ENCODE assay signal across 14 cellular contexts in the genomic region with DNA sequence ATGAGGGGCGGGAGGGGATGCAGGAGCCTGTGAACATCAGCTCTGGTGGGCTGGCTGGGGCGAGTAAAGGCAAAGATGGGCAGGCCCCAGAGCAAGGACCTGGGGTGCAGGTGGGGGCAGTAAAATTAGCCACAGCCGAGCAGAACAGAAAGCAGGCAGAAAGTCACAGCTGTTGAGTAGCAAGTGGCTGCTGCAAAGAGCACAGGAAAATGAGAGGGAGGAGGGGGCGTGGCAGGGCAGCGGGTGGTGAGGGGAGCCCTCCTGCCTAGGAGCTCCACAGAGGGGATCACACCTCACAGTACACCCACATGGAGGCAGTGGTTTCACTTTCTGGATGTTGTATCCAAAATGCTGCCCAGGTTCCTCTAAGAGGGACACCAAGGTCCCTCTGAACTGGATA.
DNase-seq lines count a peak whose midpoint lies in the region; ATAC-seq and TF ChIP-seq lines count a peak whose summit lies in the region.
"Had no signal": no experiment of that assay in that cellular context is flagged by ENCODE, and none has a peak within 500 bp of the region (broad histone marks: within the 10 kb centered on the region; RNA-seq: fewer than 3 reads in every experiment).

No MANE protein-coding gene starts in this region.

- H3K36me3 ChIP-seq in spleen: no peaks in the 10 kb centered on the region

- peak; percentile 77 for ATAC-seq in GM21723 (IDR thresholded peaks at IDR 0.05; ENCODE audit: unreplicated experiment)
- ATAC-seq in sciatic nerve: no peak

- no peak for TF ChIP-seq POLR2A in spleen (IDR thresholded peaks at IDR 0.05)

- intact Hi-C loops in spleen (cut with DNase I; ENCODE audit: low total_unique reads): no loop called here
- intact Hi-C loops in sciatic nerve (cut with DNase I): no loop called here
- intact Hi-C loops in cardiac septum (cut with DNase I): no loop called here

- H3K4me3 ChIP-seq in spleen: no peak overlapping the region
- H3K4me3 ChIP-seq: hepatocyte had no signal

- peak; percentile 19 to 33 for DNase-seq in activated CD4-positive, alpha-beta T cell treated with anti-CD3 and anti-CD28 coated beads for 4 hours
- DNase-seq in activated CD4-positive, alpha-beta T cell treated with anti-CD3 and anti-CD28 coated beads, Interleukin-2, amount 50 U/mL, for 1 hour: no peak
- peak; percentile 19 for DNase-seq in NCI-H2171 (lab: John Stamatoyannopoulos, UW)
- no peak for DNase-seq in spleen
- DNase-seq in sciatic nerve (ENCODE audit: low spot score): no peak
- no peak for DNase-seq in cardiac septum (ENCODE audit: low spot score)
- no peak for DNase-seq in NCI-H526 (lab: John Stamatoyannopoulos, UW)
- DNase-seq: activated naive CD4-positive, alpha-beta T cell treated with Interleukin-2 at 50 U/mL for 16 hours; effector memory CD4-positive, alpha-beta T cell; mesendoderm; NCI-H1105 had no signal

- H3K9me3 ChIP-seq in spleen: peaks cover 0 to 9% (median 3%) of the 10 kb centered on the region in 8 donors

- 50 to 75% (median 68%) methylated on average over 5 of the region's 5 CpGs for WGBS in spleen, 5 donors

- no peak for TF ChIP-seq CTCF in spleen (IDR thresholded peaks at IDR 0.05 in 8 of 11, conservative IDR thresholded peaks at IDR 0.05 in 3 of 11)

- H3K27ac ChIP-seq in spleen: peak overlapping the region in 5 of 8 donors; percentile 26 to 56 (median 42)
- H3K27ac ChIP-seq: 22Rv1, hepatocyte had no signal

- no peaks in the 10 kb centered on the region for H3K27me3 ChIP-seq in spleen (replicated peaks in 1 of 7)
- H3K27me3 ChIP-seq: hepatocyte had no signal

- H3K4me1 ChIP-seq in spleen: peaks cover 0 to 38% (median 19%) of the 10 kb centered on the region in 6 donors

Comparison
In these comparisons a context has a peak if more than half of its experiments do, and no peak if none do; other contexts are left out.
1. DNase-seq: peak in activated CD4-positive, alpha-beta T cell treated with anti-CD3 and anti-CD28 coated beads for 4 hours (2 of 2) and NCI-H2171 (single experiment); none in activated CD4-positive, alpha-beta T cell treated with anti-CD3 and anti-CD28 coated beads, Interleukin-2, amount 50 U/mL, for 1 hour (single experiment), spleen (single experiment), sciatic nerve (single experiment), cardiac septum (single experiment) and NCI-H526 (0 of 2).